17 cellular contexts compared by ENCODE assay signal in the genomic region with DNA sequence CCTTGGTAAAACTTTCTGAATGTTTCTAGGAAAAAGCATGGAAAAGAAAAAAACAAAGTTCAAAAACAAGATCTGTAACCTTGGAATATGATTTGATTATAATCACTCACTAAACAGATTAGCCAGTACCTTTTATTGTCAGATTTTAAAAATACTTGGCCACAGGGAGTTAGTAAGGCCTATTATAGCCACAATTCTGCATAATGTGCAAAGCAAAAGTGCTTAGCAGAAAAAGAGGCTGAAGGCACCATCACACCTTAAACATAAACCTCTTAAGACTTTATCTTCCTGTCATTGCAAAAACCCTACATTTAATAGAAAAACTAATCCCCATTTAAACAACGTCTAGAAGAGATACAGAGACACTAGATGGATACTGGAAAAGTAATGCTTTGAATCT. TPM values are rescaled to one million over a fixed set of nuclear protein-coding genes. Genes with fewer than 3 reads are reported as not detected.
A peak's percentile ranks its signal among the peaks of the same experiment; 100 is the strongest.
DNase-seq lines count a peak whose midpoint lies in the region; ATAC-seq and TF ChIP-seq lines count a peak whose summit lies in the region.
"Had no signal": no experiment of that assay in that cellular context is flagged by ENCODE, and none has a peak within 500 bp of the region (broad histone marks: within the 10 kb centered on the region; RNA-seq: fewer than 3 reads in every experiment).

No MANE protein-coding gene starts in this region.

- 35% methylated on average over 1 of the region's 1 CpG for WGBS in esophagus muscularis mucosa
- 38 to 55% (median 50%) methylated on average over 1 of the region's 1 CpG for WGBS in spleen, 5 donors

- H3K4me2 ChIP-seq in KMS-11, result peak overlapping the region; percentile 36; the same call in 1 of the 2 replicates
- H3K4me2 ChIP-seq: A549 had no signal

- H3K4me1 ChIP-seq in KMS-11 (ENCODE audit: low read depth, poor library complexity, severe bottlenecking) (peaks cover 87% of the 10 kb centered on the region), esophagus muscularis mucosa (peaks cover 31 to 78% (median 59%) of the 10 kb centered on the region in 4 donors), spleen (peaks cover 15 to 97% (median 76%) of the 10 kb centered on the region in 6 donors)

- H3K4me3 ChIP-seq in KMS-11 (IDR thresholded peaks at IDR 0.05; ENCODE audit: insufficient read depth, low read depth, low read length), result no peak overlapping the region
- H3K4me3 ChIP-seq in esophagus muscularis mucosa, result no peak overlapping the region
- no peak overlapping the region for H3K4me3 ChIP-seq in spleen
- H3K4me3 ChIP-seq: A549, ovary, SJSA1 had no signal

- H3K36me3 ChIP-seq in KMS-11 (ENCODE audit: insufficient read depth) (no peaks in the 10 kb centered on the region; the same call in 1 of the 2 replicates), esophagus muscularis mucosa (no peaks in the 10 kb centered on the region), spleen (peaks cover 0 to 10% (median 0%) of the 10 kb centered on the region in 6 donors)
- H3K36me3 ChIP-seq: ovary had no signal

- no peak overlapping the region for H2AFZ ChIP-seq in KMS-11 (ENCODE audit: low read depth)

- peak overlapping the region; percentile 7; the same call in 1 of the 2 replicates for H3K27ac ChIP-seq in KMS-11
- H3K27ac ChIP-seq in esophagus muscularis mucosa (replicated peaks in 1 of 4), result peak overlapping the region in 3 of 4 donors; percentile 11 to 37 (median 16)
- H3K27ac ChIP-seq in spleen, result peak overlapping the region in 6 of 8 donors; percentile 32 to 83 (median 44)
- H3K27ac ChIP-seq: A549, ovary, SJSA1 had no signal

- POLR2A ChIA-PET in activated CD4-positive, alpha-beta T cell treated with anti-CD3 and anti-CD28 coated beads for 36 hours (lab: Charles Lee), result no interaction called here

- H3K27me3 ChIP-seq in KMS-11 (ENCODE audit: insufficient read depth, low read depth), result no peaks in the 10 kb centered on the region
- H3K27me3 ChIP-seq in esophagus muscularis mucosa, result no peaks in the 10 kb centered on the region
- H3K27me3 ChIP-seq in spleen (replicated peaks in 1 of 7), result no peaks in the 10 kb centered on the region
- H3K27me3 ChIP-seq: ovary, SJSA1 had no signal

- intact Hi-C loops in activated CD4-positive, alpha-beta T cell treated with anti-CD3 and anti-CD28 coated beads for 36 hours (cut with DNase I, micrococcal nuclease), result no loop called here
- intact Hi-C loops in esophagus muscularis mucosa (cut with DNase I), result no loop called here
- intact Hi-C loops in spleen (cut with DNase I; ENCODE audit: low total_unique reads), result no loop called here

- no peak for TF ChIP-seq CTCF in KMS-11 (conservative IDR thresholded peaks at IDR 0.05; ENCODE audit: low read depth, low read length)
- TF ChIP-seq CTCF in esophagus muscularis mucosa (IDR thresholded peaks at IDR 0.05), result no peak
- TF ChIP-seq CTCF in spleen (IDR thresholded peaks at IDR 0.05 in 8 of 11, conservative IDR thresholded peaks at IDR 0.05 in 3 of 11), result no peak

- no peak for ATAC-seq in activated CD4-positive, alpha-beta T cell treated with anti-CD3 and anti-CD28 coated beads for 36 hours
- ATAC-seq in GM18870 (IDR thresholded peaks at IDR 0.05; ENCODE audit: unreplicated experiment), result no peak
- ATAC-seq: A549, HCT116 had no signal

- TF ChIP-seq POLR2A in esophagus muscularis mucosa (IDR thresholded peaks at IDR 0.05; ENCODE audit: low read depth), result no peak
- TF ChIP-seq POLR2A in spleen (IDR thresholded peaks at IDR 0.05), result no peak

- H3K79me2 ChIP-seq in KMS-11 (ENCODE audit: insufficient read depth, low read depth), result peaks cover 97% of the 10 kb centered on the region

- CTCF ChIA-PET in activated CD4-positive, alpha-beta T cell treated with anti-CD3 and anti-CD28 coated beads for 36 hours (lab: Charles Lee), result interaction anchor here (0.8 to 2.0 kb wide), 6 partner anchors 8 to 42 kb away, joined by 3 to 7 read pairs (median 3); no protein-coding TSS in a partner anchor

- no peak overlapping the region for H3K9ac ChIP-seq in KMS-11

- H3K27me3 Mint-ChIP-seq in activated CD4-positive, alpha-beta T cell treated with anti-CD3 and anti-CD28 coated beads for 36 hours, result no peaks in the 10 kb centered on the region
- H3K27me3 Mint-ChIP-seq: activated naive CD8-positive, alpha-beta T cell treated with anti-CD3 and anti-CD28 coated beads, Interleukin-2, amount 10 ng/mL, durations not matched to agents 7 days and 5 days had no signal

- peak overlapping the region; percentile 16 for H3K27ac Mint-ChIP-seq in activated CD4-positive, alpha-beta T cell treated with anti-CD3 and anti-CD28 coated beads for 36 hours
- H3K27ac Mint-ChIP-seq: activated naive CD8-positive, alpha-beta T cell treated with anti-CD3 and anti-CD28 coated beads, Interleukin-2, amount 10 ng/mL, durations not matched to agents 7 days and 5 days had no signal

- no peak overlapping the region for H3K4me3 Mint-ChIP-seq in activated CD4-positive, alpha-beta T cell treated with anti-CD3 and anti-CD28 coated beads for 36 hours
- H3K4me3 Mint-ChIP-seq: activated naive CD8-positive, alpha-beta T cell treated with anti-CD3 and anti-CD28 coated beads, Interleukin-2, amount 10 ng/mL, durations not matched to agents 7 days and 5 days had no signal

- DNase-seq in activated CD4-positive, alpha-beta T cell treated with anti-CD3 and anti-CD28 coated beads for 36 hours, result no peak
- DNase-seq in activated CD4-positive, alpha-beta T cell treated with anti-CD3 and anti-CD28 coated beads for 48 hours, result no peak
- DNase-seq in esophagus muscularis mucosa (ENCODE audit: extremely low spot score) (no peak), spleen (no peak), T1000 (lab: John Stamatoyannopoulos, UW) (no peak), RPMI8226 (no peak)
- DNase-seq: activated naive CD8-positive, alpha-beta T cell treated with anti-CD3 and anti-CD28 coated beads, Interleukin-2, amount 10 ng/mL, durations not matched to agents 7 days and 5 days; foreskin melanocyte; NCI-H1417; NCI-H345; ovary; small intestine had no signal

- H3K4me1 Mint-ChIP-seq in activated CD4-positive, alpha-beta T cell treated with anti-CD3 and anti-CD28 coated beads for 36 hours, result peaks cover 92% of the 10 kb centered on the region

- TF ChIP-seq EP300 in esophagus muscularis mucosa (IDR thresholded peaks at IDR 0.05), result no peak

- H3K36me3 Mint-ChIP-seq in activated CD4-positive, alpha-beta T cell treated with anti-CD3 and anti-CD28 coated beads for 36 hours (ENCODE audit: low read depth), result peaks cover 26% of the 10 kb centered on the region

- peaks cover 8% of the 10 kb centered on the region; the same call in 1 of the 2 replicates for H4K20me1 ChIP-seq in KMS-11 (ENCODE audit: insufficient read depth)

- no peaks in the 10 kb centered on the region for H3K9me3 Mint-ChIP-seq in activated CD4-positive, alpha-beta T cell treated with anti-CD3 and anti-CD28 coated beads for 36 hours (ENCODE audit: low read depth)
- H3K9me3 Mint-ChIP-seq: activated naive CD8-positive, alpha-beta T cell treated with anti-CD3 and anti-CD28 coated beads, Interleukin-2, amount 10 ng/mL, durations not matched to agents 7 days and 5 days had no signal

- no peaks in the 10 kb centered on the region for H3K9me3 ChIP-seq in esophagus muscularis mucosa
- no peaks in the 10 kb centered on the region for H3K9me3 ChIP-seq in spleen
- H3K9me3 ChIP-seq: A549, ovary, SJSA1 had no signal

RNA-seq across cellular contexts. Expression of a gene that starts 41.8 kb away (rescaled TPM):
- 10 to 100 TPM; 31.5 to 36.1 TPM for total RNA-seq in activated CD4-positive, alpha-beta T cell treated with anti-CD3 and anti-CD28 coated beads for 36 hours
- total RNA-seq in esophagus muscularis mucosa (10 to 100 TPM; 13.3 to 31.6 (median 19.6) TPM), spleen (10 to 100 TPM; 50.2 to 99.5 (median 55.9) TPM)
- 1 to 10 TPM; 6.8 to 9.2 (median 8.3) TPM for polyA plus RNA-seq in spleen
